Comparison of ENCODE assay signal across 1 cellular context in the genomic region with DNA sequence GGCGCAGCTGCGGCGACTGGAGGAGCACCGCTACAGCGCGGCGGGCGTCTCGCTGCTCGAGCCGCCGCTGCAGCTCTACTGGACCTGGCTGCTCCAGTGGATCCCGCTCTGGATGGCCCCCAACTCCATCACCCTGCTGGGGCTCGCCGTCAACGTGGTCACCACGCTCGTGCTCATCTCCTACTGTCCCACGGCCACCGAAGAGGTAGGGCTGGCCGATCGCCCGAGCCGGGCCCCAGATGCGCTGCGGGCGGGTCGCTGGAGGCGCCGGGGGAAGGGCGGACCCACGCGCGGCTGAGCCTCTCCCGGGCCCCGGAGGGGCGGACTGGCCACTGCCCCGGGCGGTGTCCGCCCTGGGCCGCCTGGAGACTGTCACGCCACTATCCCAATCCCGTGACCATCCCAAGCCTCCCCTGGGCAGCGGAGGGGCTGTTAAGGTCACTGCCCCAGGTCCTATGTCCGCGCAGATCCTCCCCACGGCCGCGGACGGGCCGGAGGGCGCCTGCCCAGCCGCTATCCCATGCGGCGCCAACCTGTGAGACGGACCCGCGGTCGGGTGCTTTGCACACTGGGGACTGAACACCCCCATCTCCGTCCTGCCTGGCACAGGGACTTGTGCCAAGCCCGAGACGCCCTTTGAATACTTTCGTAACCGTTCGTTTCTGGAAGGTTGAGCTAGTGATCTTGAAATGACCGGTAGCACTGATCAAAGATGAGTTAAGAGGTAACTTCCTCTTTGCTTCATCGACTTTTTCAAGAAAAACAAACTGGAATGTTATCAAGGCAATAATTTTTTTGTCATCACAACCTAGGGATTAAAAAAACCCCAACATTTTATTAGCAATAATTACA.
TF ChIP-seq lines count a peak whose summit lies in the region.

No MANE protein-coding gene starts in this region.

TF ChIP-seq in HepG2, 621 proteins besides CTCF, POLR2A, EP300 and RAD21 (continued from another document and continues in another):
- TF ChIP-seq, protein P1, sequence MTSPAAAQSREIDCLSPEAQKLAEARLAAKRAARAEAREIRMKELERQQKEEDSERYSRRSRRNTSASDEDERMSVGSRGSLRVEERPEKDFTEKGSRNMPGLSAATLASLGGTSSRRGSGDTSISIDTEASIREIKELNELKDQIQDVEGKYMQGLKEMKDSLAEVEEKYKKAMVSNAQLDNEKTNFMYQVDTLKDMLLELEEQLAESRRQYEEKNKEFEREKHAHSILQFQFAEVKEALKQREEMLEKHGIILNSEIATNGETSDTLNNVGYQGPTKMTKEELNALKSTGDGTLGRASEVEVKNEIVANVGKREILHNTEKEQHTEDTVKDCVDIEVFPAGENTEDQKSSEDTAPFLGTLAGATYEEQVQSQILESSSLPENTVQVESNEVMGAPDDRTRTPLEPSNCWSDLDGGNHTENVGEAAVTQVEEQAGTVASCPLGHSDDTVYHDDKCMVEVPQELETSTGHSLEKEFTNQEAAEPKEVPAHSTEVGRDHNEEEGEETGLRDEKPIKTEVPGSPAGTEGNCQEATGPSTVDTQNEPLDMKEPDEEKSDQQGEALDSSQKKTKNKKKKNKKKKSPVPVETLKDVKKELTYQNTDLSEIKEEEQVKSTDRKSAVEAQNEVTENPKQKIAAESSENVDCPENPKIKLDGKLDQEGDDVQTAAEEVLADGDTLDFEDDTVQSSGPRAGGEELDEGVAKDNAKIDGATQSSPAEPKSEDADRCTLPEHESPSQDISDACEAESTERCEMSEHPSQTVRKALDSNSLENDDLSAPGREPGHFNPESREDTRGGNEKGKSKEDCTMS (CRISPR knock-in tag; conservative IDR thresholded peaks at IDR 0.05) = no peak
- no peak for TF ChIP-seq SMARCE1 (IDR thresholded peaks at IDR 0.05; ENCODE audit: borderline replicate concordance)
- no peak for TF ChIP-seq BRD4 (CRISPR knock-in tag; IDR thresholded peaks at IDR 0.05)
- no peak for TF ChIP-seq ZNF749 (CRISPR knock-in tag; IDR thresholded peaks at IDR 0.05; ENCODE audit: borderline replicate concordance)
- TF ChIP-seq, protein P2, sequence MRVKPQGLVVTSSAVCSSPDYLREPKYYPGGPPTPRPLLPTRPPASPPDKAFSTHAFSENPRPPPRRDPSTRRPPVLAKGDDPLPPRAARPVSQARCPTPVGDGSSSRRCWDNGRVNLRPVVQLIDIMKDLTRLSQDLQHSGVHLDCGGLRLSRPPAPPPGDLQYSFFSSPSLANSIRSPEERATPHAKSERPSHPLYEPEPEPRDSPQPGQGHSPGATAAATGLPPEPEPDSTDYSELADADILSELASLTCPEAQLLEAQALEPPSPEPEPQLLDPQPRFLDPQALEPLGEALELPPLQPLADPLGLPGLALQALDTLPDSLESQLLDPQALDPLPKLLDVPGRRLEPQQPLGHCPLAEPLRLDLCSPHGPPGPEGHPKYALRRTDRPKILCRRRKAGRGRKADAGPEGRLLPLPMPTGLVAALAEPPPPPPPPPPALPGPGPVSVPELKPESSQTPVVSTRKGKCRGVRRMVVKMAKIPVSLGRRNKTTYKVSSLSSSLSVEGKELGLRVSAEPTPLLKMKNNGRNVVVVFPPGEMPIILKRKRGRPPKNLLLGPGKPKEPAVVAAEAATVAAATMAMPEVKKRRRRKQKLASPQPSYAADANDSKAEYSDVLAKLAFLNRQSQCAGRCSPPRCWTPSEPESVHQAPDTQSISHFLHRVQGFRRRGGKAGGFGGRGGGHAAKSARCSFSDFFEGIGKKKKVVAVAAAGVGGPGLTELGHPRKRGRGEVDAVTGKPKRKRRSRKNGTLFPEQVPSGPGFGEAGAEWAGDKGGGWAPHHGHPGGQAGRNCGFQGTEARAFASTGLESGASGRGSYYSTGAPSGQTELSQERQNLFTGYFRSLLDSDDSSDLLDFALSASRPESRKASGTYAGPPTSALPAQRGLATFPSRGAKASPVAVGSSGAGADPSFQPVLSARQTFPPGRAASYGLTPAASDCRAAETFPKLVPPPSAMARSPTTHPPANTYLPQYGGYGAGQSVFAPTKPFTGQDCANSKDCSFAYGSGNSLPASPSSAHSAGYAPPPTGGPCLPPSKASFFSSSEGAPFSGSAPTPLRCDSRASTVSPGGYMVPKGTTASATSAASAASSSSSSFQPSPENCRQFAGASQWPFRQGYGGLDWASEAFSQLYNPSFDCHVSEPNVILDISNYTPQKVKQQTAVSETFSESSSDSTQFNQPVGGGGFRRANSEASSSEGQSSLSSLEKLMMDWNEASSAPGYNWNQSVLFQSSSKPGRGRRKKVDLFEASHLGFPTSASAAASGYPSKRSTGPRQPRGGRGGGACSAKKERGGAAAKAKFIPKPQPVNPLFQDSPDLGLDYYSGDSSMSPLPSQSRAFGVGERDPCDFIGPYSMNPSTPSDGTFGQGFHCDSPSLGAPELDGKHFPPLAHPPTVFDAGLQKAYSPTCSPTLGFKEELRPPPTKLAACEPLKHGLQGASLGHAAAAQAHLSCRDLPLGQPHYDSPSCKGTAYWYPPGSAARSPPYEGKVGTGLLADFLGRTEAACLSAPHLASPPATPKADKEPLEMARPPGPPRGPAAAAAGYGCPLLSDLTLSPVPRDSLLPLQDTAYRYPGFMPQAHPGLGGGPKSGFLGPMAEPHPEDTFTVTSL (CRISPR knock-in tag; IDR thresholded peaks at IDR 0.05; ENCODE audit: borderline replicate concordance) = peak; percentile 53; the same call in 1 of the 2 replicates
- no peak for TF ChIP-seq IKZF4 (CRISPR knock-in tag; IDR thresholded peaks at IDR 0.05; ENCODE audit: borderline replicate concordance, low read depth, not compliant biosample characterization)
- no peak for TF ChIP-seq YY1 (IDR thresholded peaks at IDR 0.05; ENCODE audit: insufficient read depth, insufficient replicate concordance, low read depth, low read length)
- TF ChIP-seq JDP2 (CRISPR knock-in tag; IDR thresholded peaks at IDR 0.05; ENCODE audit: borderline replicate concordance) = no peak; the same call in 1 of the 2 replicates
- TF ChIP-seq ZNF776 (CRISPR knock-in tag; IDR thresholded peaks at IDR 0.05) = peak; percentile 34; the same call in 1 of the 2 replicates
- TF ChIP-seq RELA (CRISPR knock-in tag; IDR thresholded peaks at IDR 0.05) = no peak
- TF ChIP-seq MAFK (conservative IDR thresholded peaks at IDR 0.05 in 1 of 2, IDR thresholded peaks at IDR 0.05 in 1 of 2; ENCODE audit: low read length in 2 of 2) = no peak
- TF ChIP-seq, protein P3, sequence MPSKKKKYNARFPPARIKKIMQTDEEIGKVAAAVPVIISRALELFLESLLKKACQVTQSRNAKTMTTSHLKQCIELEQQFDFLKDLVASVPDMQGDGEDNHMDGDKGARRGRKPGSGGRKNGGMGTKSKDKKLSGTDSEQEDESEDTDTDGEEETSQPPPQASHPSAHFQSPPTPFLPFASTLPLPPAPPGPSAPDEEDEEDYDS (CRISPR knock-in tag; IDR thresholded peaks at IDR 0.05) = no peak
- no peak for TF ChIP-seq ASH2L (IDR thresholded peaks at IDR 0.05; ENCODE audit: insufficient read length, low read depth, low read length)
- no peak for TF ChIP-seq ZNF343 (CRISPR knock-in tag; IDR thresholded peaks at IDR 0.05)
- no peak for TF ChIP-seq ZNF260 (CRISPR knock-in tag; IDR thresholded peaks at IDR 0.05; ENCODE audit: borderline replicate concordance, low read depth)
- TF ChIP-seq ZNF562 (CRISPR knock-in tag; IDR thresholded peaks at IDR 0.05; ENCODE audit: borderline replicate concordance) = no peak
- TF ChIP-seq ZNF720 (CRISPR knock-in tag; IDR thresholded peaks at IDR 0.05) = no peak
- TF ChIP-seq IKZF1 (IDR thresholded peaks at IDR 0.05) = no peak
- TF ChIP-seq, protein P4, sequence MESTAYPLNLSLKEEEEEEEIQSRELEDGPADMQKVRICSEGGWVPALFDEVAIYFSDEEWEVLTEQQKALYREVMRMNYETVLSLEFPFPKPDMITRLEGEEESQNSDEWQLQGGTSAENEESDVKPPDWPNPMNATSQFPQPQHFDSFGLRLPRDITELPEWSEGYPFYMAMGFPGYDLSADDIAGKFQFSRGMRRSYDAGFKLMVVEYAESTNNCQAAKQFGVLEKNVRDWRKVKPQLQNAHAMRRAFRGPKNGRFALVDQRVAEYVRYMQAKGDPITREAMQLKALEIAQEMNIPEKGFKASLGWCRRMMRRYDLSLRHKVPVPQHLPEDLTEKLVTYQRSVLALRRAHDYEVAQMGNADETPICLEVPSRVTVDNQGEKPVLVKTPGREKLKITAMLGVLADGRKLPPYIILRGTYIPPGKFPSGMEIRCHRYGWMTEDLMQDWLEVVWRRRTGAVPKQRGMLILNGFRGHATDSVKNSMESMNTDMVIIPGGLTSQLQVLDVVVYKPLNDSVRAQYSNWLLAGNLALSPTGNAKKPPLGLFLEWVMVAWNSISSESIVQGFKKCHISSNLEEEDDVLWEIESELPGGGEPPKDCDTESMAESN (CRISPR knock-in tag; conservative IDR thresholded peaks at IDR 0.05) = 0 out of 2 replicates have a peak, but pooled peaks have one; percentile 45
- TF ChIP-seq ARNT (IDR thresholded peaks at IDR 0.05) = no peak
- TF ChIP-seq RARG (CRISPR knock-in tag; IDR thresholded peaks at IDR 0.05; ENCODE audit: low read depth) = no peak
- TF ChIP-seq ZNF782 (CRISPR knock-in tag; IDR thresholded peaks at IDR 0.05; ENCODE audit: borderline replicate concordance) = 0 out of 2 replicates have a peak, but pooled peaks have one; percentile 36
- TF ChIP-seq, protein P5, sequence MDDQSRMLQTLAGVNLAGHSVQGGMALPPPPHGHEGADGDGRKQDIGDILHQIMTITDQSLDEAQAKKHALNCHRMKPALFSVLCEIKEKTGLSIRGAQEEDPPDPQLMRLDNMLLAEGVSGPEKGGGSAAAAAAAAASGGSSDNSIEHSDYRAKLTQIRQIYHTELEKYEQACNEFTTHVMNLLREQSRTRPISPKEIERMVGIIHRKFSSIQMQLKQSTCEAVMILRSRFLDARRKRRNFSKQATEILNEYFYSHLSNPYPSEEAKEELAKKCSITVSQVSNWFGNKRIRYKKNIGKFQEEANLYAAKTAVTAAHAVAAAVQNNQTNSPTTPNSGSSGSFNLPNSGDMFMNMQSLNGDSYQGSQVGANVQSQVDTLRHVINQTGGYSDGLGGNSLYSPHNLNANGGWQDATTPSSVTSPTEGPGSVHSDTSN (CRISPR knock-in tag; IDR thresholded peaks at IDR 0.05; ENCODE audit: borderline replicate concordance) = no peak
- no peak for TF ChIP-seq FOXA3 (CRISPR knock-in tag; IDR thresholded peaks at IDR 0.05)
- peak; percentile 27; the same call in 1 of the 2 replicates for TF ChIP-seq ZBTB7A (CRISPR knock-in tag; IDR thresholded peaks at IDR 0.05)
- TF ChIP-seq BCL6 (CRISPR knock-in tag; IDR thresholded peaks at IDR 0.05) = peak; percentile 57
- TF ChIP-seq KLF11 (CRISPR knock-in tag; IDR thresholded peaks at IDR 0.05) = no peak
- 0 out of 2 replicates have a peak, but pooled peaks have one; percentile 57 for TF ChIP-seq HNRNPL (IDR thresholded peaks at IDR 0.05; ENCODE audit: low read depth, low read length)
- TF ChIP-seq, protein P6, sequence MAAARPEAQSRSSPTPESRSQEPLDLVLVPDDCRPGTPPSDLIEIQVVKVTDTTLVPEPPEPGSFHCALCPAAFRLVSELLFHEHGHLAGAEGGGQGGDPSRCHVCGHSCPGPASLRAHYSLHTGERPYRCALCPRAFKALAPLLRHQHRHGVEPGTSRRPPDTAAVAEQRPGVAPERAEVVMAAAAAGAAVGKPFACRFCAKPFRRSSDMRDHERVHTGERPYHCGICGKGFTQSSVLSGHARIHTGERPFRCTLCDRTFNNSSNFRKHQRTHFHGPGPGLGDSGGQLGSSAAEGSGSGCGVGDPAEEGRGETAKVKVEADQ (CRISPR knock-in tag; IDR thresholded peaks at IDR 0.05; ENCODE audit: borderline replicate concordance) = peak; percentile 76; the same call in 1 of the 2 replicates
- peak; percentile 66 for TF ChIP-seq SRY (CRISPR knock-in tag; IDR thresholded peaks at IDR 0.05)
- TF ChIP-seq, protein P7, sequence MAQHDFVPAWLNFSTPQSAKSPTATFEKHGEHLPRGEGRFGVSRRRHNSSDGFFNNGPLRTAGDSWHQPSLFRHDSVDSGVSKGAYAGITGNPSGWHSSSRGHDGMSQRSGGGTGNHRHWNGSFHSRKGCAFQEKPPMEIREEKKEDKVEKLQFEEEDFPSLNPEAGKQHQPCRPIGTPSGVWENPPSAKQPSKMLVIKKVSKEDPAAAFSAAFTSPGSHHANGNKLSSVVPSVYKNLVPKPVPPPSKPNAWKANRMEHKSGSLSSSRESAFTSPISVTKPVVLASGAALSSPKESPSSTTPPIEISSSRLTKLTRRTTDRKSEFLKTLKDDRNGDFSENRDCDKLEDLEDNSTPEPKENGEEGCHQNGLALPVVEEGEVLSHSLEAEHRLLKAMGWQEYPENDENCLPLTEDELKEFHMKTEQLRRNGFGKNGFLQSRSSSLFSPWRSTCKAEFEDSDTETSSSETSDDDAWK (CRISPR knock-in tag; IDR thresholded peaks at IDR 0.05) = no peak
- no peak for TF ChIP-seq ZNF496 (CRISPR knock-in tag; IDR thresholded peaks at IDR 0.05; ENCODE audit: insufficient replicate concordance)
- peak; percentile 46; the same call in 1 of the 2 replicates for TF ChIP-seq SP4 (CRISPR knock-in tag; IDR thresholded peaks at IDR 0.05)
- no peak for TF ChIP-seq SALL2 (CRISPR knock-in tag; IDR thresholded peaks at IDR 0.05)
- TF ChIP-seq SIN3A (IDR thresholded peaks at IDR 0.05; ENCODE audit: borderline replicate concordance, low read depth, low read length) = no peak
- TF ChIP-seq ZNF552 (CRISPR knock-in tag; IDR thresholded peaks at IDR 0.05; ENCODE audit: borderline replicate concordance) = no peak
- no peak for TF ChIP-seq ZNF383 (CRISPR knock-in tag; IDR thresholded peaks at IDR 0.05; ENCODE audit: borderline replicate concordance)
- TF ChIP-seq, protein P8, sequence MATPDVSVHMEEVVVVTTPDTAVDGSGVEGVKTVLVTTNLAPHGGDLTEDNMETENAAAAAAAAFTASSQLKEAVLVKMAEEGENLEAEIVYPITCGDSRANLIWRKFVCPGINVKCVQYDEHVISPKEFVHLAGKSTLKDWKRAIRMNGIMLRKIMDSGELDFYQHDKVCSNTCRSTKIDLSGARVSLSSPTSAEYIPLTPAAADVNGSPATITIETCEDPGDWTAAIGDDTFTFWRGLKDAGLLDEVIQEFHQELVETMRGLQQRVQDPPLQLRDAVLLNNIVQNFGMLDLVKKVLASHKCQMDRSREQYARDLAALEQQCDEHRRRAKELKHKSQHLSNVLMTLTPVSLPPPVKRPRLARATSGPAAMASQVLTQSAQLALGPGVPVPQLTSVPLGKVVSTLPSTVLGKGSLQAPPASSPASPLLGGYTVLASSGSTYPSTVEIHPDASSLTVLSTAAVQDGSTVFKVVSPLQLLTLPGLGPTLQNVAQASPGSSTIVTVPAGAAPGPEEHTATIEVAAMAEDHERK (CRISPR knock-in tag; IDR thresholded peaks at IDR 0.05; ENCODE audit: low read depth) = no peak
- TF ChIP-seq ZNF839 (CRISPR knock-in tag; IDR thresholded peaks at IDR 0.05; ENCODE audit: borderline replicate concordance) = no peak
- TF ChIP-seq, protein P9, sequence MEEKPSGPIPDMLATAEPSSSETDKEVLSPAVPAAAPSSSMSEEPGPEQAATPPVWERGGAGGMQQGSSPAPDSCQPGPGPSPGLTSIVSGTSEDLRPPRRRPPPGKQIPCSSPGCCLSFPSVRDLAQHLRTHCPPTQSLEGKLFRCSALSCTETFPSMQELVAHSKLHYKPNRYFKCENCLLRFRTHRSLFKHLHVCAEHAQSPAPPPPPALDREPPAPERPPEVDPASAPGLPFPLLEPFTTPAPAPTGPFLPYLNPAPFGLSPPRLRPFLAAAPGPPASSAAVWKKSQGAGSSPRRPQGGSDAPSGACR (CRISPR knock-in tag; IDR thresholded peaks at IDR 0.05) = no peak
- no peak for TF ChIP-seq ZKSCAN5 (CRISPR knock-in tag; IDR thresholded peaks at IDR 0.05)
- TF ChIP-seq CENPT (CRISPR knock-in tag; IDR thresholded peaks at IDR 0.05; ENCODE audit: low read depth) = no peak
- peak; percentile 84; the same call in 1 of the 2 replicates for TF ChIP-seq ZNF547 (CRISPR knock-in tag; IDR thresholded peaks at IDR 0.05)
- no peak for TF ChIP-seq DNMT3B (CRISPR knock-in tag; conservative IDR thresholded peaks at IDR 0.05)
- TF ChIP-seq JARID2 (CRISPR knock-in tag; IDR thresholded peaks at IDR 0.05; ENCODE audit: insufficient replicate concordance) = no peak
